ENCODE assay signal across 30 cellular contexts in the genomic region with DNA sequence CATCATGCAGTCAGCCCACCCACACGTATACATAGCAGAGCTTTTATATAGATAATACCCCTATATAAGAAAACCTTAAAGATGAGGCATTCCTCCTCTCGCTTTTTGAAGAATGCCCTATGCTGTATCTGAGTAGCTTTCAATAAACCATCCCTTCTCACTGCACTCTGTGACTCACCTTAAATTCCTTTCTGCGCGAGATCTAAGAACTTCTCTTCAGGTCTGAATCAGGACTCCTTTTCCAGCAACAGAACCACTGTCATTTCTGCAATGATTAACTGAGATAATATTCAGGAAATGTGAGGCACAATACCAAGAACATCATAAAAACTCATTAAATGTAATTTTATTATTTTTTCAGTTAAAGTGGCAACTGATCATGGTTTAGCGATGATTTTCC.
A peak's percentile ranks its signal among the peaks of the same experiment; 100 is the strongest.
DNase-seq lines count a peak whose midpoint lies in the region; ATAC-seq, FAIRE-seq and TF ChIP-seq lines count a peak whose summit lies in the region.
"Had no signal": no experiment of that assay in that cellular context is flagged by ENCODE, and none has a peak within 500 bp of the region (broad histone marks: within the 10 kb centered on the region; RNA-seq: fewer than 3 reads in every experiment).

No MANE protein-coding gene starts in this region.

- intact Hi-C loops in kidney (cut with DNase I), result loop anchor here (10.0 kb wide), 1 partner anchor 233 kb away; no protein-coding TSS in a partner anchor

- DNase-seq in A172 (ENCODE audit: low spot score) (peak; percentile 66), HT1080 (ENCODE audit: low read depth) (peak; percentile 39), astrocyte of the spinal cord (ENCODE audit: low read depth, low spot score) (peak; percentile 36), kidney tubule cell (ENCODE audit: low spot score) (peak; percentile 92), kidney (no peak), NCI-H2107 (lab: John Stamatoyannopoulos, UW) (no peak), GDM1 (lab: John Stamatoyannopoulos, UW) (no peak)
- DNase-seq in stimulated activated naive CD8-positive, alpha-beta T cell treated with anti-CD3 and anti-CD28 coated beads, Interleukin-15, Interleukin-2, amounts not matched to agents 100 U/mL and 50 U/mL, for 24 hours, result no peak
- DNase-seq: 8988T; activated CD8-positive, alpha-beta memory T cell treated with anti-CD3 and anti-CD28 coated beads for 24 hours; activated naive CD4-positive, alpha-beta T cell; activated T-cell treated with anti-CD3 and anti-CD28 coated beads, Interleukin-2, amount 50 U/mL, for 4 hours; adrenal gland; central memory CD4-positive, alpha-beta T cell; DND-41; foreskin melanocyte; hippocampal formation; lower lobe of right lung; MV-4-11; NCI-H1694 treated with DMSO at 0.1 percent for 48 hours; NCI-H345; NCI-H774; SHP77 treated with DMSO at 0.1 percent for 48 hours; stimulated activated CD4-positive, alpha-beta T cell treated with anti-CD3 and anti-CD28 coated beads, Interleukin-2, amount 100 ng/mL, for 24 hours; testis had no signal

- in situ Hi-C loops in astrocyte of the spinal cord (cut with HindIII; ENCODE audit: low sequenced_read_pairs), result no loop called here

- no peak for FAIRE-seq in kidney (lab: Jason Lieb, UNC)
- FAIRE-seq: H1 had no signal

- no peak for ATAC-seq in stimulated activated naive CD8-positive, alpha-beta T cell treated with anti-CD3 and anti-CD28 coated beads, Interleukin-15, Interleukin-2, amounts not matched to agents 100 U/mL and 50 U/mL, for 24 hours
- ATAC-seq: activated T-cell treated with anti-CD3 and anti-CD28 coated beads, Interleukin-2, amount 50 U/mL, for 4 hours; lower lobe of right lung; stimulated activated effector memory CD8-positive, alpha-beta T cell treated with anti-CD3 and anti-CD28 coated beads, Interleukin-12 subunit alpha, Interleukin-12 subunit beta, amount 100 ng/mL, for 72 hours had no signal

- H3K9ac ChIP-seq in kidney (ENCODE audit: low read length in 2 of 2), result no peak overlapping the region
- H3K9ac ChIP-seq: KMS-11, neural progenitor cell had no signal

- no peaks in the 10 kb centered on the region for H3K36me3 ChIP-seq in kidney (ENCODE audit: control insufficient read depth in 1 of 2, insufficient read depth in 2 of 2, low read length in 2 of 2)
- H3K36me3 ChIP-seq: adrenal gland, lower lobe of right lung, neural progenitor cell had no signal

- TF ChIP-seq CTCF in astrocyte of the spinal cord (IDR thresholded peaks at IDR 0.05; ENCODE audit: low read depth, low read length) (no peak), kidney (IDR thresholded peaks at IDR 0.05; ENCODE audit: borderline replicate concordance, extremely low read depth, insufficient read depth) (no peak)

- no peak overlapping the region for H3K27ac ChIP-seq in kidney (ENCODE audit: low read depth in 2 of 2, low read length in 2 of 2)
- H3K27ac ChIP-seq: adrenal gland, KMS-11, lower lobe of right lung, neural progenitor cell, skin epidermis, testis had no signal

- H3K4me1 ChIP-seq in kidney (ENCODE audit: control insufficient read depth in 1 of 2, insufficient read depth in 1 of 2, low read depth in 1 of 2, low read length in 2 of 2), result peaks cover 0 to 2% of the 10 kb centered on the region in 2 donors
- H3K4me1 ChIP-seq: lower lobe of right lung had no signal

- no peaks in the 10 kb centered on the region for H3K9me3 ChIP-seq in kidney (ENCODE audit: control insufficient read depth in 1 of 2, low read length in 2 of 2)
- H3K9me3 ChIP-seq: adrenal gland, lower lobe of right lung, testis had no signal

- H3K4me3 ChIP-seq in astrocyte of the spinal cord (ENCODE audit: low read depth, low read length), result no peak overlapping the region
- H3K4me3 ChIP-seq in kidney (ENCODE audit: low read length in 2 of 2), result no peak overlapping the region
- H3K4me3 ChIP-seq: adrenal gland, lower lobe of right lung, neural progenitor cell, skin epidermis, testis had no signal

Comparison
In these comparisons a context has a peak if more than half of its experiments do, and no peak if none do; other contexts are left out.
1. DNase-seq: peak in A172 (single experiment), HT1080 (single experiment), astrocyte of the spinal cord (single experiment) and kidney tubule cell (single experiment); none in stimulated activated naive CD8-positive, alpha-beta T cell treated with anti-CD3 and anti-CD28 coated beads, Interleukin-15, Interleukin-2, amounts not matched to agents 100 U/mL and 50 U/mL, for 24 hours (single experiment), kidney (single experiment), NCI-H2107 (single experiment) and GDM1 (single experiment).